Comparison of ENCODE assay signal across 8 cellular contexts in genomic region chr2:215269397-215270117, GRCh38. TPM values are rescaled to one million over a fixed set of nuclear protein-coding genes. Genes with fewer than 3 reads are reported as not detected.
DNase-seq lines count a peak whose midpoint lies in the region; TF ChIP-seq lines count a peak whose summit lies in the region.

No MANE protein-coding gene starts in this region.

- H3K27ac ChIP-seq in OCI-LY1 (ENCODE audit: low read depth, low read length, poor library complexity, severe bottlenecking) = no peak overlapping the region
- H3K27ac ChIP-seq in transverse colon = no peak overlapping the region

- H3K36me3 Mint-ChIP-seq in activated T-cell treated with anti-CD3 and anti-CD28 coated beads, Interleukin-2, amount 50 U/mL, for 24 hours (ENCODE audit: low read depth) = no peaks in the 10 kb centered on the region

- no peaks in the 10 kb centered on the region for H3K27me3 Mint-ChIP-seq in activated T-cell treated with anti-CD3 and anti-CD28 coated beads, Interleukin-2, amount 50 U/mL, for 24 hours

- H3K4me3 Mint-ChIP-seq in activated T-cell treated with anti-CD3 and anti-CD28 coated beads, Interleukin-2, amount 50 U/mL, for 24 hours = no peak overlapping the region

- H3K9ac ChIP-seq in OCI-LY1 (ENCODE audit: low read length) = no peak overlapping the region

- TF ChIP-seq POLR2A in transverse colon (IDR thresholded peaks at IDR 0.05) = no peak

- peaks cover 3% of the 10 kb centered on the region for H3K4me1 Mint-ChIP-seq in activated T-cell treated with anti-CD3 and anti-CD28 coated beads, Interleukin-2, amount 50 U/mL, for 24 hours (ENCODE audit: low read depth)

- H2AFZ ChIP-seq in OCI-LY1 (ENCODE audit: low read length) = no peak overlapping the region

- peak; percentile 81 for TF ChIP-seq CTCF in OCI-LY1 (IDR thresholded peaks at IDR 0.05; ENCODE audit: low read length)
- peak; percentile 78 for TF ChIP-seq CTCF in fibroblast of the aortic adventitia (IDR thresholded peaks at IDR 0.05; ENCODE audit: insufficient read depth, low read length)
- TF ChIP-seq CTCF in transverse colon (IDR thresholded peaks at IDR 0.05) = peak; percentile 59 to 90 (median 80)

- DNase-seq in activated gamma-delta T cell treated with Interleukin-2 at 50 U/mL for 16 hours (peak; percentile 55), activated gamma-delta T cell (lab: John Stamatoyannopoulos, UW) (no peak), HUDEP-2 (lab: John Stamatoyannopoulos, UW; ENCODE audit: unreplicated experiment in 76 of 76) (peak in 44 of 76 experiments; percentile 4 to 57 (median 31)), fibroblast of the aortic adventitia (ENCODE audit: low read depth) (peak; percentile 92), nucleus accumbens (lab: John Stamatoyannopoulos, UW) (peak in 36 of 56 donors; percentile 1 to 80 (median 28)), transverse colon (peak; percentile 65)
- peak; percentile 53 for DNase-seq in activated T-cell treated with anti-CD3 and anti-CD28 coated beads, Interleukin-2, amount 50 U/mL, for 24 hours

- intact Hi-C loops in transverse colon (cut with DNase I; ENCODE audit: low total_unique reads) = no loop called here

- H3K9me3 ChIP-seq in OCI-LY1 (ENCODE audit: low read length) (no peaks in the 10 kb centered on the region), transverse colon (no peaks in the 10 kb centered on the region)

- H3K27me3 ChIP-seq in OCI-LY1 (ENCODE audit: insufficient read depth, low read length) = no peaks in the 10 kb centered on the region
- no peaks in the 10 kb centered on the region for H3K27me3 ChIP-seq in transverse colon

- no peak for TF ChIP-seq EP300 in transverse colon (IDR thresholded peaks at IDR 0.05; ENCODE audit: low read depth)

- no peaks in the 10 kb centered on the region for H3K9me3 Mint-ChIP-seq in activated T-cell treated with anti-CD3 and anti-CD28 coated beads, Interleukin-2, amount 50 U/mL, for 24 hours

- H3K36me3 ChIP-seq in OCI-LY1 (ENCODE audit: insufficient read depth, low read length) = no peaks in the 10 kb centered on the region
- H3K36me3 ChIP-seq in transverse colon = no peaks in the 10 kb centered on the region

- no peak overlapping the region for H3K4me2 ChIP-seq in OCI-LY1 (ENCODE audit: low read length)

- no peaks in the 10 kb centered on the region for H4K20me1 ChIP-seq in OCI-LY1 (ENCODE audit: insufficient read depth, low read length)

- no peaks in the 10 kb centered on the region for H3F3A ChIP-seq in OCI-LY1 (ENCODE audit: insufficient read depth, low read length)

- in situ Hi-C loops in transverse colon (cut with MboI; ENCODE audit: low pct_ligation_motif_present in 1 of 4, low pct_unique_long_range_greater_than_20kb in 1 of 4, low sequenced_read_pairs in 3 of 4) = loop anchor here in 3 of 4 donors (25.0 kb wide), 2 partner anchors 668 to 2007 kb away; no protein-coding TSS in a partner anchor

- H3K79me2 ChIP-seq in OCI-LY1 (ENCODE audit: insufficient read depth, low read length) = no peaks in the 10 kb centered on the region

- no peaks in the 10 kb centered on the region for H3K9me2 ChIP-seq in OCI-LY1 (ENCODE audit: low read depth, low read length)

- no peaks in the 10 kb centered on the region for H3K4me1 ChIP-seq in OCI-LY1 (ENCODE audit: insufficient read depth, low read length, severe bottlenecking)
- peaks cover 0 to 5% (median 4%) of the 10 kb centered on the region in 4 donors for H3K4me1 ChIP-seq in transverse colon

- no peak overlapping the region for H3K27ac Mint-ChIP-seq in activated T-cell treated with anti-CD3 and anti-CD28 coated beads, Interleukin-2, amount 50 U/mL, for 24 hours

- no peak overlapping the region for H3K4me3 ChIP-seq in OCI-LY1 (ENCODE audit: low read depth, low read length, poor library complexity, severe bottlenecking)
- no peak overlapping the region for H3K4me3 ChIP-seq in fibroblast of the aortic adventitia (ENCODE audit: low read depth, low read length)
- no peak overlapping the region for H3K4me3 ChIP-seq in transverse colon

- WGBS in transverse colon (ENCODE audit: low coverage in 1 of 2), 2 donors = 15 to 18% methylated on average over 12 of the region's 12 CpGs

RNA-seq across cellular contexts. Expression of gene ATIC, which starts 42.3 kb away (rescaled TPM):
- total RNA-seq in fibroblast of the aortic adventitia (ENCODE audit: low replicate concordance) = 24.5 and 28.0 TPM in 2 replicates
- total RNA-seq in transverse colon = 10 to 100 TPM; 35.1 to 88.6 (median 60.7) TPM
